ENCODE assay signal across 9 cellular contexts in the genomic region with DNA sequence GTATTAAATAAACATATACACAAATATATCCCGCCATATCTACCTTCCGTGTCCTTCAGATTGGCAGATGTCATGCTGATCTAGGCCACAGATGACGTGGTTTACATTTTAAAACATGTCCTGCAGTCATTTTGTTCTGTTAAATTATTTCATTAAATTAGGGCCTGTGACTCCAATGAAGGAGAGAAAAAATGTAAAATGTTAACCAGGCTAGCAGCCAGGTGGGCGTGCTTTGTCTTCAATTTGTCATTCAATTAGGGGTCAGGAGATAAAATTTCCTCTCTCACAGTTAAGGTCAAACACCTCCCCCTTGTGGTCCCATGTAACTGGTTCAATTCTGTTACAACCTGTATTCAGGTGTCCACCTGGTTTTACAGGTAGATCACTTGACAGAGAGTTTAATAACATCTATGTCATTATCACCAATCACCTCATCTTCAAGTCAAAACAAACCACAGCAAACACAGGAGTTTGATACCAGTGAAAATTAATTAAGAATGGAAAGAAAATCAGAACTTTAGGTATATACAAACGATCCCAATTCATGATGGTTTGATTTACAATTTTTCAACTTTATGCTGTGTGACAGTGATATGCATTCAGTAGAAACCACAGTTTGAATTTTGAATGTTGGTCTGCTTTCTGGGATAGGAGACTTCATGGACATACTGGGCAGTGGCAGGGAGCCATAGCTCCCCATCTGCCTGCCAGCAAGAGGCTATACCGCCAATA.
A peak's percentile ranks its signal among the peaks of the same experiment; 100 is the strongest.
DNase-seq lines count a peak whose midpoint lies in the region; ATAC-seq and TF ChIP-seq lines count a peak whose summit lies in the region.
"Had no signal": no experiment of that assay in that cellular context is flagged by ENCODE, and none has a peak within 500 bp of the region (broad histone marks: within the 10 kb centered on the region; RNA-seq: fewer than 3 reads in every experiment).

No MANE protein-coding gene starts in this region.

- H3K27ac ChIP-seq in gastroesophageal sphincter: no peak overlapping the region
- no peak overlapping the region for H3K27ac ChIP-seq in right cardiac atrium (ENCODE audit: low read length)

- TF ChIP-seq CTCF in GM10266 (IDR thresholded peaks at IDR 0.05; ENCODE audit: control insufficient read depth, insufficient read depth, low read depth, missing control alignments) (peak; percentile 23), mucosa of descending colon (IDR thresholded peaks at IDR 0.05) (peak; percentile 22), gastroesophageal sphincter (IDR thresholded peaks at IDR 0.05) (no peak)

- intact Hi-C loops in mucosa of descending colon (cut with DNase I, micrococcal nuclease): loop anchor here in 1 of 2 donors (5.0 kb wide), 1 partner anchor 174 kb away; no protein-coding TSS in a partner anchor
- intact Hi-C loops in right cardiac atrium (cut with DNase I): no loop called here

- H3K4me1 ChIP-seq in mucosa of descending colon (ENCODE audit: low read depth) (no peaks in the 10 kb centered on the region), gastroesophageal sphincter (no peaks in the 10 kb centered on the region), right cardiac atrium (ENCODE audit: control insufficient read depth, insufficient read depth, low read length) (no peaks in the 10 kb centered on the region)

- H3K4me3 ChIP-seq in mucosa of descending colon: no peak overlapping the region
- H3K4me3 ChIP-seq in gastroesophageal sphincter: no peak overlapping the region
- no peak overlapping the region for H3K4me3 ChIP-seq in right cardiac atrium (ENCODE audit: low read length)

- TF ChIP-seq POLR2A in gastroesophageal sphincter (IDR thresholded peaks at IDR 0.05): no peak

- H3K36me3 ChIP-seq in mucosa of descending colon (ENCODE audit: low read depth): no peaks in the 10 kb centered on the region
- H3K36me3 ChIP-seq in gastroesophageal sphincter: no peaks in the 10 kb centered on the region

- no peak for TF ChIP-seq EP300 in gastroesophageal sphincter (IDR thresholded peaks at IDR 0.05)

- 80 to 82% methylated on average over 6 of the region's 6 CpGs for WGBS in gastroesophageal sphincter (ENCODE audit: low coverage in 1 of 2), 2 donors
- WGBS in right cardiac atrium: 74% methylated on average over 6 of the region's 6 CpGs

- no peaks in the 10 kb centered on the region for H3K9me3 ChIP-seq in mucosa of descending colon
- H3K9me3 ChIP-seq in gastroesophageal sphincter: no peaks in the 10 kb centered on the region
- no peaks in the 10 kb centered on the region for H3K9me3 ChIP-seq in right cardiac atrium (ENCODE audit: control insufficient read depth, low read length)

- DNase-seq in GM10266 (ENCODE audit: extremely low spot score) (peak; percentile 9), NCI-H128 (lab: John Stamatoyannopoulos, UW; ENCODE audit: unreplicated experiment) (peak; percentile 22), SHP77 treated with DMSO at 0.1 percent for 48 hours (lab: John Stamatoyannopoulos, UW) (peak; percentile 28), mucosa of descending colon (peak in 1 of 3 donors; percentile 67), right cardiac atrium (no peak)
- DNase-seq: immature natural killer cell had no signal

- ATAC-seq in mucosa of descending colon (peak; percentile 41), GM21619 (IDR thresholded peaks at IDR 0.05; ENCODE audit: unreplicated experiment) (no peak), gastroesophageal sphincter (no peak), right cardiac atrium (no peak), HG02852 (IDR thresholded peaks at IDR 0.05; ENCODE audit: unreplicated experiment) (no peak)

- H3K27me3 ChIP-seq in gastroesophageal sphincter: no peaks in the 10 kb centered on the region
- H3K27me3 ChIP-seq in right cardiac atrium (ENCODE audit: control insufficient read depth, insufficient read depth): no peaks in the 10 kb centered on the region

Comparison
In these comparisons a context has a peak if more than half of its experiments do, and no peak if none do; other contexts are left out.
1. DNase-seq: peak in GM10266 (single experiment), NCI-H128 (single experiment) and SHP77 treated with DMSO at 0.1 percent for 48 hours (single experiment); none in right cardiac atrium (0 of 3).
2. CTCF ChIP-seq: peak in GM10266 (single experiment) and mucosa of descending colon (single experiment); none in gastroesophageal sphincter (0 of 4).